In genomic region chr9:82148849-82149544, GRCh38 we compare ENCODE assay signal across 12 cellular contexts.
DNase-seq lines count a peak whose midpoint lies in the region; ATAC-seq and TF ChIP-seq lines count a peak whose summit lies in the region.
"Had no signal": no experiment of that assay in that cellular context is flagged by ENCODE, and none has a peak within 500 bp of the region (broad histone marks: within the 10 kb centered on the region; RNA-seq: fewer than 3 reads in every experiment).

No MANE protein-coding gene starts in this region.

- TF ChIP-seq CTCF in left ventricle myocardium inferior (IDR thresholded peaks at IDR 0.05; ENCODE audit: borderline replicate concordance): no peak
- no peak for TF ChIP-seq CTCF in right atrium auricular region (IDR thresholded peaks at IDR 0.05)
- TF ChIP-seq CTCF in fibroblast of pulmonary artery (IDR thresholded peaks at IDR 0.05; ENCODE audit: low read length, missing control alignments): no peak

- H3K9me3 ChIP-seq in left ventricle myocardium inferior (replicated peaks): no peaks in the 10 kb centered on the region
- no peaks in the 10 kb centered on the region for H3K9me3 ChIP-seq in right atrium auricular region
- H3K9me3 ChIP-seq: BLaER1 treated with 17β-estradiol and CSF1 and Interleukin-3, amounts not matched to agents 10 nM and 100 nM had no signal

- ATAC-seq in HG02763 (IDR thresholded peaks at IDR 0.05; ENCODE audit: unreplicated experiment): no peak
- ATAC-seq in GM18870 (IDR thresholded peaks at IDR 0.05; ENCODE audit: unreplicated experiment): no peak
- ATAC-seq: left colon had no signal

- H3K27me3 ChIP-seq in left ventricle myocardium inferior (ENCODE audit: low read depth): peaks cover 47% of the 10 kb centered on the region
- no peaks in the 10 kb centered on the region for H3K27me3 ChIP-seq in right atrium auricular region
- H3K27me3 ChIP-seq: BLaER1 treated with 17β-estradiol and CSF1 and Interleukin-3, amounts not matched to agents 10 nM and 100 nM had no signal

- no peak for DNase-seq in left ventricle myocardium inferior
- no peak for DNase-seq in right atrium auricular region (ENCODE audit: low spot score)
- peak; percentile 70 for DNase-seq in NCI-H69 (lab: John Stamatoyannopoulos, UW)
- DNase-seq in fibroblast of pulmonary artery (ENCODE audit: low read depth): peak; percentile 53
- no peak for DNase-seq in T1000 (lab: John Stamatoyannopoulos, UW)
- no peak for DNase-seq in NK-92 treated with Interleukin-12 subunit alpha and Interleukin-12 subunit beta, amount 100 ng/mL, for 24 hours (lab: John Stamatoyannopoulos, UW)
- DNase-seq: activated CD4-positive, alpha-beta T cell treated with anti-CD3 and anti-CD28 coated beads, Interleukin-2, amount 50 U/mL, for 48 hours; left colon; SW 1271 had no signal

- peak overlapping the region; percentile 36 for H3K27ac ChIP-seq in left ventricle myocardium inferior (replicated peaks)
- no peak overlapping the region for H3K27ac ChIP-seq in right atrium auricular region
- H3K27ac ChIP-seq: BLaER1 treated with 17β-estradiol and CSF1 and Interleukin-3, amounts not matched to agents 10 nM and 100 nM had no signal

- H3K4me1 ChIP-seq in left ventricle myocardium inferior (peaks cover 3% of the 10 kb centered on the region), right atrium auricular region (no peaks in the 10 kb centered on the region)

- H3K36me3 ChIP-seq in left ventricle myocardium inferior: no peaks in the 10 kb centered on the region
- H3K36me3 ChIP-seq in right atrium auricular region: no peaks in the 10 kb centered on the region
- H3K36me3 ChIP-seq: BLaER1 treated with 17β-estradiol and CSF1 and Interleukin-3, amounts not matched to agents 10 nM and 100 nM had no signal

- no peak overlapping the region for H3K4me3 ChIP-seq in left ventricle myocardium inferior
- H3K4me3 ChIP-seq in right atrium auricular region: no peak overlapping the region
- H3K4me3 ChIP-seq in fibroblast of pulmonary artery (replicated peaks; ENCODE audit: low read depth, low read length): no peak overlapping the region
- H3K4me3 ChIP-seq: BLaER1 treated with 17β-estradiol and CSF1 and Interleukin-3, amounts not matched to agents 10 nM and 100 nM had no signal

- intact Hi-C loops in left ventricle myocardium inferior (cut with micrococcal nuclease): no loop called here

Comparison
In these comparisons a context has a peak if more than half of its experiments do, and no peak if none do; other contexts are left out.
1. DNase-seq: peak in NCI-H69 (single experiment) and fibroblast of pulmonary artery (single experiment); none in left ventricle myocardium inferior (single experiment), right atrium auricular region (single experiment), T1000 (single experiment) and NK-92 treated with Interleukin-12 subunit alpha and Interleukin-12 subunit beta, amount 100 ng/mL, for 24 hours (single experiment).